9 cellular contexts compared by ENCODE assay signal in genomic region chr14:103871596-103872480, GRCh38. TPM values are rescaled to one million over a fixed set of nuclear protein-coding genes. Genes with fewer than 3 reads are reported as not detected.
DNase-seq lines count a peak whose midpoint lies in the region; ATAC-seq and TF ChIP-seq lines count a peak whose summit lies in the region.
"Had no signal": no experiment of that assay in that cellular context is flagged by ENCODE, and none has a peak within 500 bp of the region (broad histone marks: within the 10 kb centered on the region; RNA-seq: fewer than 3 reads in every experiment).

No MANE protein-coding gene starts in this region.

- H3K27ac Mint-ChIP-seq in activated CD4-positive, alpha-beta T cell treated with anti-CD3 and anti-CD28 coated beads, Interleukin-2, amount 10 ng/mL, durations not matched to agents 24 days and 14 days = peak overlapping the region; percentile 72
- H3K27ac Mint-ChIP-seq in nephron = no peak overlapping the region

- H3K9me3 Mint-ChIP-seq in activated CD4-positive, alpha-beta T cell treated with anti-CD3 and anti-CD28 coated beads, Interleukin-2, amount 10 ng/mL, durations not matched to agents 24 days and 14 days = peaks cover 5% of the 10 kb centered on the region
- H3K9me3 Mint-ChIP-seq in nephron = no peaks in the 10 kb centered on the region

- peak; percentile 86 for ATAC-seq in GM18498 (IDR thresholded peaks at IDR 0.05; ENCODE audit: unreplicated experiment)
- ATAC-seq in HG03196 (IDR thresholded peaks at IDR 0.05; ENCODE audit: unreplicated experiment) = peak; percentile 75

- 41 to 43% methylated on average over 53 of the region's 53 CpGs for WGBS in ectodermal cell, 2 experiments

- peaks cover 9% of the 10 kb centered on the region for H3K4me1 Mint-ChIP-seq in activated CD4-positive, alpha-beta T cell treated with anti-CD3 and anti-CD28 coated beads, Interleukin-2, amount 10 ng/mL, durations not matched to agents 24 days and 14 days
- no peaks in the 10 kb centered on the region for H3K4me1 Mint-ChIP-seq in nephron

- H3K27ac ChIP-seq in ectodermal cell (ENCODE audit: insufficient read depth, low read depth, low read length, poor library complexity, severe bottlenecking) (no peak overlapping the region), subcutaneous abdominal adipose tissue (ENCODE audit: low read depth, low read length) (no peak overlapping the region)

- peak overlapping the region in 2 of 5 donors; percentile 2 to 20 for H3K9ac ChIP-seq in subcutaneous abdominal adipose tissue (ENCODE audit: low read length in 5 of 5)

- no peaks in the 10 kb centered on the region for H3K36me3 Mint-ChIP-seq in activated CD4-positive, alpha-beta T cell treated with anti-CD3 and anti-CD28 coated beads, Interleukin-2, amount 10 ng/mL, durations not matched to agents 24 days and 14 days (ENCODE audit: low read depth)
- no peaks in the 10 kb centered on the region for H3K36me3 Mint-ChIP-seq in nephron (ENCODE audit: low read depth)

- H3K9me3 ChIP-seq in ectodermal cell (ENCODE audit: control insufficient read depth, low read length) = no peaks in the 10 kb centered on the region
- no peaks in the 10 kb centered on the region for H3K9me3 ChIP-seq in subcutaneous abdominal adipose tissue (ENCODE audit: control insufficient read depth in 5 of 5, low read length in 5 of 5)
- no peaks in the 10 kb centered on the region for H3K9me3 ChIP-seq in BE2C
- H3K9me3 ChIP-seq: uterus had no signal

- H3K4me1 ChIP-seq in ectodermal cell (ENCODE audit: control insufficient read depth, insufficient read depth, low read length) (peaks cover 18% of the 10 kb centered on the region), subcutaneous abdominal adipose tissue (ENCODE audit: control insufficient read depth in 5 of 5, insufficient read depth in 5 of 5, low read length in 5 of 5) (peaks cover 2 to 18% (median 16%) of the 10 kb centered on the region in 5 donors), BE2C (peaks cover 29% of the 10 kb centered on the region)

- H3K36me3 ChIP-seq in ectodermal cell (ENCODE audit: control insufficient read depth, insufficient read depth, low read length) (no peaks in the 10 kb centered on the region), subcutaneous abdominal adipose tissue (ENCODE audit: control insufficient read depth in 5 of 5, insufficient read depth in 5 of 5, low read length in 5 of 5) (no peaks in the 10 kb centered on the region), BE2C (no peaks in the 10 kb centered on the region)
- H3K36me3 ChIP-seq: uterus had no signal

- H3K27me3 Mint-ChIP-seq in activated CD4-positive, alpha-beta T cell treated with anti-CD3 and anti-CD28 coated beads, Interleukin-2, amount 10 ng/mL, durations not matched to agents 24 days and 14 days = no peaks in the 10 kb centered on the region
- H3K27me3 Mint-ChIP-seq in nephron (ENCODE audit: low read depth) = peaks cover 5% of the 10 kb centered on the region

- TF ChIP-seq CTCF in nephron (IDR thresholded peaks at IDR 0.05; ENCODE audit: unreplicated experiment in 3 of 3) = no peak
- TF ChIP-seq CTCF in BE2C (IDR thresholded peaks at IDR 0.05; ENCODE audit: low read depth, low read length) = no peak

- no peaks in the 10 kb centered on the region for H3K27me3 ChIP-seq in ectodermal cell (ENCODE audit: control insufficient read depth, insufficient read depth, low read length, poor library complexity, severe bottlenecking)
- peaks cover 0 to 3% (median 2%) of the 10 kb centered on the region in 5 donors for H3K27me3 ChIP-seq in subcutaneous abdominal adipose tissue (ENCODE audit: control insufficient read depth in 5 of 5, insufficient read depth in 4 of 5, low read length in 5 of 5)
- no peaks in the 10 kb centered on the region for H3K27me3 ChIP-seq in BE2C
- H3K27me3 ChIP-seq: uterus had no signal

- intact Hi-C loops in activated CD4-positive, alpha-beta T cell treated with anti-CD3 and anti-CD28 coated beads, Interleukin-2, amount 10 ng/mL, durations not matched to agents 24 days and 14 days (cut with micrococcal nuclease) = loop anchor here (2.0 kb wide), 1 partner anchor 25 kb away; the partner anchor contains the start of gene PPP1R13B

- peak; percentile 94 for DNase-seq in activated CD4-positive, alpha-beta T cell treated with anti-CD3 and anti-CD28 coated beads, Interleukin-2, amount 10 ng/mL, durations not matched to agents 24 days and 14 days
- DNase-seq in NCI-H1105 treated with DMSO at 0.1 percent for 48 hours (lab: John Stamatoyannopoulos, UW) (no peak), BE2C (no peak)

- H3K4me3 ChIP-seq in ectodermal cell (ENCODE audit: insufficient read depth, low read depth, low read length) = peak overlapping the region; percentile 22
- H3K4me3 ChIP-seq in subcutaneous abdominal adipose tissue (ENCODE audit: low read depth in 1 of 5, low read length in 5 of 5) = peak overlapping the region in 3 of 5 donors; percentile 17 to 54 (median 41)
- H3K4me3 ChIP-seq in BE2C (ENCODE audit: low read depth, low read length) = no peak overlapping the region
- H3K4me3 ChIP-seq: uterus had no signal

- peak overlapping the region; percentile 82 for H3K4me3 Mint-ChIP-seq in activated CD4-positive, alpha-beta T cell treated with anti-CD3 and anti-CD28 coated beads, Interleukin-2, amount 10 ng/mL, durations not matched to agents 24 days and 14 days
- peak overlapping the region in 2 of 3 experiments; percentile 19 to 41 for H3K4me3 Mint-ChIP-seq in nephron

RNA-seq across cellular contexts. Expression of gene PPP1R13B, which starts 24.5 kb away (rescaled TPM):
- 8.6 and 8.8 TPM in 2 replicates for total RNA-seq in activated CD4-positive, alpha-beta T cell treated with anti-CD3 and anti-CD28 coated beads, Interleukin-2, amount 10 ng/mL, durations not matched to agents 24 days and 14 days
- polyA plus RNA-seq in ectodermal cell (2013, experiment 1 of 4) = 2.2 TPM
- polyA plus RNA-seq in ectodermal cell (2013, experiment 2 of 4) = 2.4 TPM
- 3.2 TPM for polyA plus RNA-seq in ectodermal cell (2013, experiment 3 of 4)
- polyA plus RNA-seq in ectodermal cell (2013, experiment 4 of 4) = 1.7 TPM
- polyA plus RNA-seq in BE2C (2012; ENCODE audit: insufficient read depth, insufficient read length, low read depth) = 70.6 TPM

RNA-seq across cellular contexts. Expression of gene TDRD9, which starts 56.4 kb away (rescaled TPM):
- total RNA-seq in activated CD4-positive, alpha-beta T cell treated with anti-CD3 and anti-CD28 coated beads, Interleukin-2, amount 10 ng/mL, durations not matched to agents 24 days and 14 days = 0.12 and 0.19 TPM in 2 replicates
- not detected for polyA plus RNA-seq in ectodermal cell (2013, experiment 1 of 4)
- polyA plus RNA-seq in ectodermal cell (2013, experiment 2 of 4) = not detected
- polyA plus RNA-seq in ectodermal cell (2013, experiment 3 of 4) = not detected
- not detected for polyA plus RNA-seq in ectodermal cell (2013, experiment 4 of 4)
- not detected for polyA plus RNA-seq in BE2C (2012; ENCODE audit: insufficient read depth, insufficient read length, low read depth)
